In the genomic region with DNA sequence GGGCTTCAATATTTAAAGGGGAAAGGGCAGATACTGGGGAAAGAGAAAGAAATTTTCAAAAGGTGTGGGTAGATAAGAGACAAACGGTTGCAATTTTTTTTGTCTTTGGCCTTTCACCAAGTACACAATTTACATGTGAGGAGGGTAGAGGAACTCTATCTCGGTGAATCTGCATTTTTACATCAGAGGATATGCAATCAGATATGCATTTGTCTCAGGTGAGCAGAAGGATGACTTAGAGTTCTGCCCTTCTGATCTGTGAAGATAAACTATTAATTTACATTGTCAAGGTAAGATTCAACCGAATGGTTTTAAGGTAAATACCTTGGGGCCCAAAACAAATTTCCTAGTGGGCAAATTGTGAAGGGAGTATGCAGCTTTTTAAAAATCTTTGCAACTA, we compare ENCODE assay signal across 24 cellular contexts.
DNase-seq lines count a peak whose midpoint lies in the region; ATAC-seq, FAIRE-seq and TF ChIP-seq lines count a peak whose summit lies in the region.
"Had no signal": no experiment of that assay in that cellular context is flagged by ENCODE, and none has a peak within 500 bp of the region (broad histone marks: within the 10 kb centered on the region; RNA-seq: fewer than 3 reads in every experiment).

No MANE protein-coding gene starts in this region.

- no peaks in the 10 kb centered on the region for H3K79me1 ChIP-seq in mesendoderm (ENCODE audit: low read length)

- TF ChIP-seq CTCF in GM23338 (conservative IDR thresholded peaks at IDR 0.05; ENCODE audit: low read depth in 2 of 2) (no peak), astrocyte (IDR thresholded peaks at IDR 0.05; ENCODE audit: insufficient read depth, low read depth, low read length) (no peak)

- H3K23ac ChIP-seq in mesendoderm (ENCODE audit: low read length), result no peak overlapping the region

- H2AK5ac ChIP-seq in mesendoderm (ENCODE audit: low read length), result no peak overlapping the region

- H3K27me3 Mint-ChIP-seq in GM23338 (ENCODE audit: insufficient read depth, low read depth, poor library complexity) (peaks cover 2% of the 10 kb centered on the region), astrocyte (ENCODE audit: low read depth, unreplicated experiment) (no peaks in the 10 kb centered on the region)
- H3K27me3 Mint-ChIP-seq: CD4-positive, alpha-beta T cell had no signal

- H4K8ac ChIP-seq in mesendoderm (ENCODE audit: low read depth, low read length), result no peak overlapping the region

- no peaks in the 10 kb centered on the region for H3K79me2 ChIP-seq in GM23338 (replicated peaks; ENCODE audit: insufficient read depth)
- H3K79me2 ChIP-seq in astrocyte (ENCODE audit: insufficient read depth, low read length), result no peaks in the 10 kb centered on the region
- no peaks in the 10 kb centered on the region for H3K79me2 ChIP-seq in mesendoderm (ENCODE audit: control insufficient read depth, insufficient read depth, low read length)

- no CpG with 5 or more reads among the region's 3 CpGs for WGBS in mesendoderm (ENCODE audit: extremely low coverage, insufficient coverage, low lambda C conversion rate)

- H3K27me3 ChIP-seq in GM23338 (ENCODE audit: insufficient read depth) (no peaks in the 10 kb centered on the region), astrocyte (ENCODE audit: insufficient read depth, low read length) (no peaks in the 10 kb centered on the region), mesendoderm (ENCODE audit: insufficient read depth, low read length, poor library complexity) (no peaks in the 10 kb centered on the region)
- H3K27me3 ChIP-seq: BE2C; BLaER1 treated with 17β-estradiol and CSF1 and Interleukin-3, amounts not matched to agents 10 nM and 100 nM had no signal

- no peaks in the 10 kb centered on the region for H3F3A ChIP-seq in GM23338 (replicated peaks; ENCODE audit: low read depth)

- H2BK5ac ChIP-seq in mesendoderm (ENCODE audit: low read length), result peak overlapping the region; percentile 72

- H3K4me3 ChIP-seq in GM23338, result peak overlapping the region; percentile 12; the same call in 1 of the 2 replicates
- H3K4me3 ChIP-seq in astrocyte (ENCODE audit: insufficient read depth, low read depth, low read length), result no peak overlapping the region
- no peak overlapping the region for H3K4me3 ChIP-seq in mesendoderm (ENCODE audit: low read length)
- H3K4me3 ChIP-seq: A549; BLaER1 treated with 17β-estradiol and CSF1 and Interleukin-3, amounts not matched to agents 10 nM and 100 nM had no signal

- H3K36me3 Mint-ChIP-seq in GM23338 (ENCODE audit: low read depth), result peaks cover 13% of the 10 kb centered on the region
- no peaks in the 10 kb centered on the region for H3K36me3 Mint-ChIP-seq in astrocyte (ENCODE audit: low read depth, unreplicated experiment)
- H3K36me3 Mint-ChIP-seq: CD14-positive monocyte; CD8-positive, alpha-beta memory T cell had no signal

- H3K27ac Mint-ChIP-seq in GM23338 (peak overlapping the region; percentile 91), astrocyte (ENCODE audit: unreplicated experiment) (peak overlapping the region; percentile 94)
- H3K27ac Mint-ChIP-seq: CD14-positive monocyte; CD4-positive, alpha-beta T cell; CD8-positive, alpha-beta memory T cell had no signal

- H3K36me3 ChIP-seq in GM23338 (ENCODE audit: insufficient read depth) (no peaks in the 10 kb centered on the region), astrocyte (ENCODE audit: insufficient read depth, low read length) (no peaks in the 10 kb centered on the region), mesendoderm (ENCODE audit: control insufficient read depth, insufficient read depth, low read length) (no peaks in the 10 kb centered on the region)
- H3K36me3 ChIP-seq: BE2C; BLaER1 treated with 17β-estradiol and CSF1 and Interleukin-3, amounts not matched to agents 10 nM and 100 nM had no signal

- H3K4me1 ChIP-seq in GM23338 (ENCODE audit: insufficient read depth) (peaks cover 25% of the 10 kb centered on the region), astrocyte (ENCODE audit: insufficient read depth, low read length) (no peaks in the 10 kb centered on the region), mesendoderm (ENCODE audit: control insufficient read depth, low read depth, low read length) (peaks cover 6% of the 10 kb centered on the region)
- H3K4me1 ChIP-seq: A549; BE2C; BLaER1 treated with 17β-estradiol and CSF1 and Interleukin-3, amounts not matched to agents 10 nM and 100 nM had no signal

- peak overlapping the region; percentile 74 for H3K27ac ChIP-seq in GM23338 (ENCODE audit: low read depth)
- no peak overlapping the region for H3K27ac ChIP-seq in astrocyte (ENCODE audit: low read depth, low read length)
- H3K27ac ChIP-seq in mesendoderm (ENCODE audit: low read depth, low read length), result no peak overlapping the region
- H3K27ac ChIP-seq: A549; BLaER1 treated with 17β-estradiol and CSF1 and Interleukin-3, amounts not matched to agents 10 nM and 100 nM had no signal

- no peak for FAIRE-seq in astrocyte (lab: Jason Lieb, UNC)
- FAIRE-seq: A549, G401.6, GM12892 had no signal

- no peak overlapping the region for H3K18ac ChIP-seq in mesendoderm (ENCODE audit: low read length)

- H3K4me3 Mint-ChIP-seq in GM23338, result peak overlapping the region; percentile 16; the same call in 1 of the 3 replicates
- H3K4me3 Mint-ChIP-seq in astrocyte (ENCODE audit: unreplicated experiment), result no peak overlapping the region
- H3K4me3 Mint-ChIP-seq: CD14-positive monocyte; CD4-positive, alpha-beta T cell; CD8-positive, alpha-beta memory T cell had no signal

- H3K9me3 Mint-ChIP-seq in GM23338, result peaks cover 8% of the 10 kb centered on the region
- peaks cover 2% of the 10 kb centered on the region for H3K9me3 Mint-ChIP-seq in astrocyte (ENCODE audit: unreplicated experiment)
- H3K9me3 Mint-ChIP-seq: CD4-positive, alpha-beta T cell; CD8-positive, alpha-beta memory T cell had no signal

- no peak overlapping the region for H2BK15ac ChIP-seq in mesendoderm (replicated peaks; ENCODE audit: low read depth)

- H3K9ac ChIP-seq in astrocyte (ENCODE audit: low read length) (no peak overlapping the region), mesendoderm (ENCODE audit: low read length) (no peak overlapping the region)
- H3K9ac ChIP-seq: BLaER1 treated with 17β-estradiol and CSF1 and Interleukin-3, amounts not matched to agents 10 nM and 100 nM had no signal

- no peaks in the 10 kb centered on the region for H3K9me3 ChIP-seq in astrocyte (ENCODE audit: insufficient read depth, low read depth, low read length)
- H3K9me3 ChIP-seq: A549; BE2C; BLaER1 treated with 17β-estradiol and CSF1 and Interleukin-3, amounts not matched to agents 10 nM and 100 nM had no signal

- H4K20me1 ChIP-seq in GM23338 (replicated peaks; ENCODE audit: insufficient read depth) (no peaks in the 10 kb centered on the region), astrocyte (ENCODE audit: insufficient read depth, low read length) (no peaks in the 10 kb centered on the region)
- H4K20me1 ChIP-seq: BLaER1 treated with 17β-estradiol and CSF1 and Interleukin-3, amounts not matched to agents 10 nM and 100 nM had no signal

- peak overlapping the region; percentile 45 for H2BK120ac ChIP-seq in mesendoderm (ENCODE audit: low read depth, low read length)

- H4K5ac ChIP-seq in mesendoderm (ENCODE audit: low read length), result no peak overlapping the region

- H3K4me2 ChIP-seq in GM23338 (peak overlapping the region; percentile 44), astrocyte (ENCODE audit: low read length) (no peak overlapping the region), mesendoderm (ENCODE audit: low read length) (no peak overlapping the region)
- H3K4me2 ChIP-seq: A549; BLaER1 treated with 17β-estradiol and CSF1 and Interleukin-3, amounts not matched to agents 10 nM and 100 nM had no signal

- peak; percentile 7 for DNase-seq in GM23338 (ENCODE audit: low spot score)
- no peak for DNase-seq in astrocyte (ENCODE audit: low read depth)
- DNase-seq in mesendoderm, result peak; percentile 64
- no peak for DNase-seq in ureter (ENCODE audit: low spot score)
- DNase-seq in germinal center (ENCODE audit: low spot score), result no peak
- DNase-seq: 8988T; ACHN; AML-193; BE2C; Calu3; CD4-positive, alpha-beta T cell; CD8-positive, alpha-beta memory T cell; DMS53; DMS79 treated with DMSO at 0.1 percent for 48 hours; GOT3; H7; HCEC 1CT had no signal

- peaks cover 24% of the 10 kb centered on the region; the same call in 2 of the 3 replicates for H3K4me1 Mint-ChIP-seq in GM23338
- peaks cover 21% of the 10 kb centered on the region for H3K4me1 Mint-ChIP-seq in astrocyte (ENCODE audit: low read depth, unreplicated experiment)
- H3K4me1 Mint-ChIP-seq: CD14-positive monocyte; CD8-positive, alpha-beta memory T cell had no signal

- H3K56ac ChIP-seq in mesendoderm (ENCODE audit: low read length), result no peak overlapping the region

- H2AFZ ChIP-seq in GM23338 (peak overlapping the region; percentile 15; the same call in 1 of the 2 replicates), astrocyte (ENCODE audit: low read depth, low read length) (no peak overlapping the region)

- H3K4ac ChIP-seq in mesendoderm (ENCODE audit: low read depth, low read length), result peak overlapping the region; percentile 71

- no peaks in the 10 kb centered on the region for H3K9me2 ChIP-seq in GM23338 (ENCODE audit: insufficient read depth)

- no peak for ATAC-seq in GM23338
- no peak for ATAC-seq in HG02763 (IDR thresholded peaks at IDR 0.05; ENCODE audit: unreplicated experiment)
- ATAC-seq in GM19395 (IDR thresholded peaks at IDR 0.05; ENCODE audit: unreplicated experiment), result no peak
- ATAC-seq: A549 had no signal

TF ChIP-seq in GM23338, 12 proteins besides CTCF, POLR2A, EP300 and RAD21 (continues in another document):
- no peak for TF ChIP-seq STAT1 (IDR thresholded peaks at IDR 0.05; ENCODE audit: unreplicated experiment)
- TF ChIP-seq ZNF114 (CRISPR knock-in tag; IDR thresholded peaks at IDR 0.05), result no peak
- no peak for TF ChIP-seq CREB1 (CRISPR knock-in tag; IDR thresholded peaks at IDR 0.05; ENCODE audit: low read depth)
- no peak for TF ChIP-seq ZNF331 (CRISPR knock-in tag; IDR thresholded peaks at IDR 0.05; ENCODE audit: low read depth)
- TF ChIP-seq EZH2phosphoT487 (IDR thresholded peaks at IDR 0.05; ENCODE audit: unreplicated experiment), result no peak
- TF ChIP-seq POLR2AphosphoS5 (IDR thresholded peaks at IDR 0.05; ENCODE audit: low read depth), result no peak
- TF ChIP-seq JUNB (IDR thresholded peaks at IDR 0.05; ENCODE audit: unreplicated experiment), result no peak

Comparison
In these comparisons a context has a peak if more than half of its experiments do, and no peak if none do; other contexts are left out.
1. DNase-seq: peak in GM23338 (single experiment) and mesendoderm (single experiment); none in astrocyte (single experiment), ureter (single experiment) and germinal center (single experiment).